ENCODE assay signal across 20 cellular contexts in the genomic region with DNA sequence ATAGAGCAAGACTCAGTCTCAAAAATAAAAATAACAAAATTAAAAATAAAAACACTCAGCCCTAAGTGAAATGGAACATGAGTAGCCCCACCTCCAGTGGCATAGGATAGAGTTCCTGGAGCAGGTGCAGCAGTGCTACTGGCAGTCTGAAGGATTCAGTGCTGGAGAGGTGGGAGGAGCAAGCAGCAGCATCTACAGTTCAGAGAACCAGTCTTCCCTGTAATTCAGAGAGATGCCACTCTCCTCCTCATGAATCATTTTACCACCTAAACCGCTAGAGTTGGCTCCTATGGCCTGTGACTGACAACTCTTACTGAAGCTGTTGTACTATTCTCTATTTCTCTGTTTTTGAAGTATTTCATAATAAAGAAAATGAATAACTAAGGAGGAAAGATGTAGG.
DNase-seq lines count a peak whose midpoint lies in the region; ATAC-seq lines count a peak whose summit lies in the region.
"Had no signal": no experiment of that assay in that cellular context is flagged by ENCODE, and none has a peak within 500 bp of the region (broad histone marks: within the 10 kb centered on the region; RNA-seq: fewer than 3 reads in every experiment).

No MANE protein-coding gene starts in this region.

- ATAC-seq in HG02623 (IDR thresholded peaks at IDR 0.05; ENCODE audit: unreplicated experiment): no peak
- ATAC-seq: GM12878 had no signal

- DNase-seq in NCI-H1105 treated with DMSO at 0.1 percent for 48 hours (lab: John Stamatoyannopoulos, UW) (peak; percentile 1), NCI-H1105 (lab: John Stamatoyannopoulos, UW) (no peak), DMS53 (lab: John Stamatoyannopoulos, UW) (peak; percentile 50), NCI-H2029 treated with DMSO at 0.1 percent for 48 hours (lab: John Stamatoyannopoulos, UW) (peak; percentile 42), glomerular visceral epithelial cell (ENCODE audit: extremely low spot score) (peak; percentile 60), putamen (ENCODE audit: low spot score) (no peak), cortex of kidney (lab: John Stamatoyannopoulos, UW) (no peak)
- DNase-seq: activated naive CD4-positive, alpha-beta T cell treated with anti-CD3 and anti-CD28 coated beads for 36 hours; Calu3; foreskin fibroblast; GDM1; HCEC 1CT; KG1; midbrain; NCI-H1694; NCI-H82; spleen; testis had no signal

Comparison
In these comparisons a context has a peak if more than half of its experiments do, and no peak if none do; other contexts are left out.
1. DNase-seq: peak in NCI-H1105 treated with DMSO at 0.1 percent for 48 hours (single experiment), DMS53 (single experiment), NCI-H2029 treated with DMSO at 0.1 percent for 48 hours (single experiment) and glomerular visceral epithelial cell (single experiment); none in NCI-H1105 (single experiment), putamen (single experiment) and cortex of kidney (single experiment).